ENCODE assay signal across 8 cellular contexts in the genomic region with DNA sequence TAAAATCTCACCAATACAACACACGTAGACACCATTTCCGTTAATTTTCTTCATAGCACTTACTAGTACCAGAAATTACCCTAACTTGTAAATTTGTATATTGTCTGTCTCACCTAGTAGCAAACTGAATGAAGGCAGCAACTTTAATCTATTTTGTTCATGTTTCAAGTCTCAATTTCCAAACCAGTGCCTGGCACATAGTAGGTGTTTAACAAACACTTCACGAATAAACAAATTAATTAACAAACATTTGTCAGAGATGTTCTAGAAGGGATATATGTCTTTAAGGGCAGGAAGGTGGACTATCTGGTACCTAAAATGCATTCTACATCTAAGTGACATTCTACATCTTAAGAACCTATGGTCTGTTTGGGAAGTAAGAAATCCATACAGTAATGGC. TPM values are rescaled to one million over a fixed set of nuclear protein-coding genes. Genes with fewer than 3 reads are reported as not detected.
DNase-seq lines count a peak whose midpoint lies in the region; ATAC-seq and TF ChIP-seq lines count a peak whose summit lies in the region.

No MANE protein-coding gene starts in this region.

- H3K36me3 Mint-ChIP-seq in activated naive CD4-positive, alpha-beta T cell treated with anti-CD3 and anti-CD28 coated beads for 36 hours (ENCODE audit: low read depth): peaks cover 9% of the 10 kb centered on the region

- peaks cover 31% of the 10 kb centered on the region for H3K4me1 Mint-ChIP-seq in activated naive CD4-positive, alpha-beta T cell treated with anti-CD3 and anti-CD28 coated beads for 36 hours (ENCODE audit: low read depth)

- in situ Hi-C loops in transverse colon (cut with MboI; ENCODE audit: low pct_ligation_motif_present in 1 of 4, low pct_unique_long_range_greater_than_20kb in 1 of 4, low sequenced_read_pairs in 3 of 4): no loop called here

- TF ChIP-seq EP300 in transverse colon (IDR thresholded peaks at IDR 0.05; ENCODE audit: low read depth): no peak

- 90% methylated on average over 3 of the region's 3 CpGs for WGBS in lower leg skin, 2 donors
- WGBS in transverse colon (ENCODE audit: low coverage in 1 of 2), 2 donors: 72 to 85% methylated on average over 3 of the region's 3 CpGs

- peak overlapping the region; percentile 78 to 87 for H3K4me3 ChIP-seq in ascending aorta
- peak overlapping the region; percentile 86 for H3K4me3 ChIP-seq in lower leg skin (ENCODE audit: low read depth, poor library complexity, severe bottlenecking)
- H3K4me3 ChIP-seq in transverse colon: peak overlapping the region in 3 of 4 donors; percentile 70 to 84 (median 77)

- intact Hi-C loops in activated naive CD4-positive, alpha-beta T cell treated with anti-CD3 and anti-CD28 coated beads for 36 hours (cut with micrococcal nuclease): loop anchor here (5.0 kb wide), 1 partner anchor 402 kb away; a partner anchor contains a TSS
- intact Hi-C loops in ascending aorta (cut with DNase I): no loop called here
- intact Hi-C loops in lower leg skin (cut with DNase I; ENCODE audit: low total_unique reads): no loop called here
- intact Hi-C loops in transverse colon (cut with DNase I; ENCODE audit: low total_unique reads): no loop called here

- ATAC-seq in GM18498 (IDR thresholded peaks at IDR 0.05; ENCODE audit: unreplicated experiment): no peak

- no peak overlapping the region for H3K27ac ChIP-seq in ascending aorta
- no peak overlapping the region for H3K27ac ChIP-seq in transverse colon

- CTCF ChIA-PET in activated naive CD4-positive, alpha-beta T cell treated with anti-CD3 and anti-CD28 coated beads for 36 hours (lab: Charles Lee): no interaction called here

- H3K27me3 Mint-ChIP-seq in activated naive CD4-positive, alpha-beta T cell treated with anti-CD3 and anti-CD28 coated beads for 36 hours (ENCODE audit: low read depth): no peaks in the 10 kb centered on the region

- no peaks in the 10 kb centered on the region for H3K9me3 Mint-ChIP-seq in activated naive CD4-positive, alpha-beta T cell treated with anti-CD3 and anti-CD28 coated beads for 36 hours

- H3K27me3 ChIP-seq in ascending aorta (no peaks in the 10 kb centered on the region), transverse colon (no peaks in the 10 kb centered on the region)

- peak overlapping the region; percentile 94 for H3K4me3 Mint-ChIP-seq in activated naive CD4-positive, alpha-beta T cell treated with anti-CD3 and anti-CD28 coated beads for 36 hours

- peaks cover 6 to 15% of the 10 kb centered on the region in 2 donors for H3K36me3 ChIP-seq in ascending aorta
- H3K36me3 ChIP-seq in transverse colon: peaks cover 0 to 13% (median 5%) of the 10 kb centered on the region in 4 donors

- no peak for DNase-seq in activated naive CD4-positive, alpha-beta T cell treated with anti-CD3 and anti-CD28 coated beads for 36 hours
- DNase-seq in activated naive CD4-positive, alpha-beta T cell treated with Interleukin-2 at 50 U/mL for 16 hours: no peak
- DNase-seq in ascending aorta (ENCODE audit: low spot score in 2 of 2): no peak
- no peak for DNase-seq in lower leg skin (ENCODE audit: low spot score in 2 of 2)
- DNase-seq in transverse colon: no peak
- no peak for DNase-seq in SKM-1 (lab: John Stamatoyannopoulos, UW; ENCODE audit: unreplicated experiment)
- DNase-seq in activated gamma-delta T cell treated with Interleukin-2 at 50 U/mL for 16 hours: no peak

- no peak for TF ChIP-seq CTCF in ascending aorta (IDR thresholded peaks at IDR 0.05)
- no peak for TF ChIP-seq CTCF in lower leg skin (IDR thresholded peaks at IDR 0.05)
- no peak for TF ChIP-seq CTCF in transverse colon (IDR thresholded peaks at IDR 0.05)

- TF ChIP-seq POLR2A in lower leg skin (IDR thresholded peaks at IDR 0.05): no peak
- no peak for TF ChIP-seq POLR2A in transverse colon (IDR thresholded peaks at IDR 0.05)

- H3K27ac Mint-ChIP-seq in activated naive CD4-positive, alpha-beta T cell treated with anti-CD3 and anti-CD28 coated beads for 36 hours: peak overlapping the region; percentile 18

- H3K4me1 ChIP-seq in ascending aorta (peaks cover 4 to 12% of the 10 kb centered on the region in 2 donors), transverse colon (peaks cover 6 to 18% (median 15%) of the 10 kb centered on the region in 4 donors)

- H3K9me3 ChIP-seq in ascending aorta: no peaks in the 10 kb centered on the region
- no peaks in the 10 kb centered on the region for H3K9me3 ChIP-seq in transverse colon

RNA-seq across cellular contexts. Expression of a gene that starts 1.0 kb away (rescaled TPM):
- total RNA-seq in activated naive CD4-positive, alpha-beta T cell treated with anti-CD3 and anti-CD28 coated beads for 36 hours: 10 to 100 TPM; 28.6 to 31.5 TPM
- 27.4 TPM for total RNA-seq in ascending aorta
- total RNA-seq in lower leg skin: 10 to 100 TPM; 19.5 to 26.4 (median 22.2) TPM
- total RNA-seq in transverse colon: 10 to 100 TPM; 21.7 to 78.6 (median 28.1) TPM

RNA-seq across cellular contexts. Expression of a gene that starts 42.2 kb away (rescaled TPM):
- under 1 TPM; 0.64 to 0.72 TPM for total RNA-seq in activated naive CD4-positive, alpha-beta T cell treated with anti-CD3 and anti-CD28 coated beads for 36 hours
- total RNA-seq in ascending aorta: 15.0 TPM
- 10 to 100 TPM; 10.4 to 17.6 (median 15.4) TPM for total RNA-seq in lower leg skin
- 10 to 100 TPM in 2 of 4 donors, 1 to 10 TPM in 2; 7.2 to 32.4 (median 12.3) TPM for total RNA-seq in transverse colon
